ENCODE assay signal across 22 cellular contexts in genomic region chr18:73827801-73828200, GRCh38.
"Had no signal": no experiment of that assay in that cellular context is flagged by ENCODE, and none has a peak within 500 bp of the region (broad histone marks: within the 10 kb centered on the region; RNA-seq: fewer than 3 reads in every experiment).

No MANE protein-coding gene starts in this region.

- DNase-seq: activated CD4-positive, alpha-beta T cell treated with anti-CD3 and anti-CD28 coated beads for 48 hours; activated CD4-positive, alpha-beta T cell treated with anti-CD3 and anti-CD28 coated beads, Interleukin-2, amount 50 U/mL, for 48 hours; activated CD8-positive, alpha-beta memory T cell treated with anti-CD3 and anti-CD28 coated beads, Interleukin-2, amount 50 U/mL, for 4 hours; activated gamma-delta T cell; activated naive CD4-positive, alpha-beta T cell treated with anti-CD3 and anti-CD28 coated beads, Interleukin-2, amount 10 ng/mL, durations not matched to agents 7 days and 5 days; activated naive CD8-positive, alpha-beta T cell treated with anti-CD3 and anti-CD28 coated beads, Interleukin-2, amount 10 ng/mL, durations not matched to agents 7 days and 5 days; activated T-cell treated with anti-CD3 and anti-CD28 coated beads, Interleukin-2, amount 50 U/mL, for 1 hour; amygdala; central memory CD4-positive, alpha-beta T cell; foreskin keratinocyte; heart right ventricle; left lung; lower lobe of right lung; mucosa of descending colon; right cardiac atrium; stimulated activated CD4-positive, alpha-beta T cell treated with anti-CD3 and anti-CD28 coated beads, Interleukin-15, amount 100 ng/mL, for 24 hours; stimulated activated CD4-positive, alpha-beta T cell treated with anti-CD3 and anti-CD28 coated beads, Interleukin-2, amount 100 ng/mL, for 24 hours; stimulated activated naive B cell treated with anti-CD40 and anti-IgM and Interleukin-4, amounts not matched to agents 10 μg/mL and 1 μg/mL and 100 μg/mL, for 72 hours; stomach; thyroid gland had no signal

- ATAC-seq: foreskin keratinocyte; left lung; lower lobe of right lung; mucosa of descending colon; stimulated activated naive B cell treated with anti-CD40 and anti-IgM and Interleukin-4, amounts not matched to agents 10 μg/mL and 1 μg/mL and 100 μg/mL, for 72 hours had no signal

- H3K27me3 ChIP-seq: breast epithelium, foreskin keratinocyte, left lung, stomach, thyroid gland had no signal

- H3K4me3 ChIP-seq: breast epithelium, heart right ventricle, left lung, lower lobe of right lung, mucosa of descending colon, stomach, thyroid gland had no signal

- H3K4me1 Mint-ChIP-seq: activated naive CD4-positive, alpha-beta T cell treated with anti-CD3 and anti-CD28 coated beads, Interleukin-2, amount 10 ng/mL, durations not matched to agents 7 days and 5 days; activated naive CD8-positive, alpha-beta T cell treated with anti-CD3 and anti-CD28 coated beads, Interleukin-2, amount 10 ng/mL, durations not matched to agents 7 days and 5 days; stimulated activated naive B cell treated with anti-CD40 and anti-IgM and Interleukin-4, amounts not matched to agents 10 μg/mL and 1 μg/mL and 100 μg/mL, for 72 hours had no signal

- H3K36me3 Mint-ChIP-seq: activated naive CD4-positive, alpha-beta T cell treated with anti-CD3 and anti-CD28 coated beads, Interleukin-2, amount 10 ng/mL, durations not matched to agents 7 days and 5 days; activated naive CD8-positive, alpha-beta T cell treated with anti-CD3 and anti-CD28 coated beads, Interleukin-2, amount 10 ng/mL, durations not matched to agents 7 days and 5 days; stimulated activated naive B cell treated with anti-CD40 and anti-IgM and Interleukin-4, amounts not matched to agents 10 μg/mL and 1 μg/mL and 100 μg/mL, for 72 hours had no signal

- H3K9me3 Mint-ChIP-seq: activated naive CD4-positive, alpha-beta T cell treated with anti-CD3 and anti-CD28 coated beads, Interleukin-2, amount 10 ng/mL, durations not matched to agents 7 days and 5 days; activated naive CD8-positive, alpha-beta T cell treated with anti-CD3 and anti-CD28 coated beads, Interleukin-2, amount 10 ng/mL, durations not matched to agents 7 days and 5 days; nephron; stimulated activated naive B cell treated with anti-CD40 and anti-IgM and Interleukin-4, amounts not matched to agents 10 μg/mL and 1 μg/mL and 100 μg/mL, for 72 hours had no signal

- H3K36me3 ChIP-seq: breast epithelium, heart right ventricle, left lung, lower lobe of right lung, stomach, thyroid gland had no signal

- H3K27ac ChIP-seq: breast epithelium, foreskin keratinocyte, heart right ventricle, left lung, lower lobe of right lung, stomach, thyroid gland had no signal

- H3K4me1 ChIP-seq: breast epithelium, foreskin keratinocyte, left lung, lower lobe of right lung, stomach, thyroid gland had no signal

- H3K4me3 Mint-ChIP-seq: activated naive CD4-positive, alpha-beta T cell treated with anti-CD3 and anti-CD28 coated beads, Interleukin-2, amount 10 ng/mL, durations not matched to agents 7 days and 5 days; activated naive CD8-positive, alpha-beta T cell treated with anti-CD3 and anti-CD28 coated beads, Interleukin-2, amount 10 ng/mL, durations not matched to agents 7 days and 5 days; nephron; stimulated activated naive B cell treated with anti-CD40 and anti-IgM and Interleukin-4, amounts not matched to agents 10 μg/mL and 1 μg/mL and 100 μg/mL, for 72 hours had no signal

- H3K27ac Mint-ChIP-seq: activated naive CD4-positive, alpha-beta T cell treated with anti-CD3 and anti-CD28 coated beads, Interleukin-2, amount 10 ng/mL, durations not matched to agents 7 days and 5 days; activated naive CD8-positive, alpha-beta T cell treated with anti-CD3 and anti-CD28 coated beads, Interleukin-2, amount 10 ng/mL, durations not matched to agents 7 days and 5 days; nephron; stimulated activated naive B cell treated with anti-CD40 and anti-IgM and Interleukin-4, amounts not matched to agents 10 μg/mL and 1 μg/mL and 100 μg/mL, for 72 hours had no signal

- H3K9me3 ChIP-seq: breast epithelium, heart right ventricle, left lung, lower lobe of right lung, mucosa of descending colon, stomach, thyroid gland had no signal
